In genomic region chr1:39489567-39490239, GRCh38 we compare ENCODE assay signal across 1 cellular context.
TF ChIP-seq lines count a peak whose summit lies in the region.

No MANE protein-coding gene starts in this region.

TF ChIP-seq in HCT116, 20 proteins besides CTCF, POLR2A, EP300 and RAD21 (continued from another document):
- TF ChIP-seq REST (IDR thresholded peaks at IDR 0.05; ENCODE audit: low read depth) (no peak), SIN3A (IDR thresholded peaks at IDR 0.05; ENCODE audit: low read depth) (no peak)
